8 cellular contexts compared by ENCODE assay signal in genomic region chr3:155701882-155702465, GRCh38. TPM values are rescaled to one million over a fixed set of nuclear protein-coding genes. Genes with fewer than 3 reads are reported as not detected.
A peak's percentile ranks its signal among the peaks of the same experiment; 100 is the strongest.
DNase-seq lines count a peak whose midpoint lies in the region; ATAC-seq, FAIRE-seq and TF ChIP-seq lines count a peak whose summit lies in the region.

No MANE protein-coding gene starts in this region.

- ATAC-seq in omental fat pad (ENCODE audit: low FRiP score) = peak; percentile 44
- ATAC-seq in GM21825 (IDR thresholded peaks at IDR 0.05; ENCODE audit: unreplicated experiment) = no peak

- CTCF ChIA-PET in SK-N-SH (lab: Yijun Ruan, JAX) = interaction anchor here (0.5 to 6.6 kb wide), 59 partner anchors 9 to 944 kb away, joined by 3 to 124 read pairs (median 4); partner anchors contain the start of genes C3orf33 and GMPS

- H3K79me2 ChIP-seq in SK-N-SH (ENCODE audit: insufficient read depth) = no peaks in the 10 kb centered on the region

- no peaks in the 10 kb centered on the region for H3K9me3 ChIP-seq in SK-N-SH

- no peak overlapping the region for H2AFZ ChIP-seq in SK-N-SH (ENCODE audit: low read depth)

- H3K36me3 ChIP-seq in SK-N-SH (replicated peaks in 1 of 2; ENCODE audit: control insufficient read depth in 1 of 2, insufficient read depth in 2 of 2, low read length in 1 of 2) = no peaks in the 10 kb centered on the region

- 23% methylated on average over 5 of the region's 5 CpGs for WGBS in SK-N-SH (ENCODE audit: low lambda C conversion rate)

- H3K9ac ChIP-seq in SK-N-SH = no peak overlapping the region

- peaks cover 0 to 3% of the 10 kb centered on the region in 2 experiments; a peak in 2 of 4 replicates for H3K4me1 ChIP-seq in SK-N-SH (ENCODE audit: control insufficient read depth in 1 of 2, insufficient read depth in 2 of 2, low read depth in 1 of 2, low read length in 1 of 2)

- H4K20me1 ChIP-seq in SK-N-SH (ENCODE audit: insufficient read depth) = no peaks in the 10 kb centered on the region

- POLR2A ChIA-PET in SK-N-SH (lab: Yijun Ruan, JAX) = no interaction called here

- no peak for TF ChIP-seq POLR2A in H54 (IDR thresholded peaks at IDR 0.05; ENCODE audit: low read depth, low read length)

- peak; percentile 90 for FAIRE-seq in H54 (lab: Jason Lieb, UNC)

- no peaks in the 10 kb centered on the region for H3F3A ChIP-seq in SK-N-SH (replicated peaks; ENCODE audit: insufficient read depth)

- peak; percentile 82 for TF ChIP-seq RAD21 in SK-N-SH (IDR thresholded peaks at IDR 0.05; ENCODE audit: low read length)

- no peak overlapping the region for H3K4me2 ChIP-seq in SK-N-SH

- peak; percentile 78 for DNase-seq in DMS53 (lab: John Stamatoyannopoulos, UW)
- DNase-seq in H54 (ENCODE audit: insufficient read length, low spot score) = no peak
- peak; percentile 46 for DNase-seq in NCI-H128 (lab: John Stamatoyannopoulos, UW; ENCODE audit: unreplicated experiment)
- DNase-seq in SK-N-SH = peak; percentile 43
- peak; percentile 85 for DNase-seq in fibroblast of peridontal ligament (ENCODE audit: extremely low read depth)
- DNase-seq in omental fat pad (ENCODE audit: low spot score) = no peak
- DNase-seq in activated CD4-positive, CD25-positive, alpha-beta regulatory T cell treated with anti-CD3 and anti-CD28 coated beads, Interleukin-2, amount 50 U/mL, for 72 hours = no peak

- no peak overlapping the region for H3K27ac ChIP-seq in SK-N-SH (ENCODE audit: low read depth in 2 of 2, low read length in 1 of 2)

- H3K27me3 ChIP-seq in SK-N-SH (ENCODE audit: insufficient read depth) = no peaks in the 10 kb centered on the region

- H3K4me3 ChIP-seq in SK-N-SH (ENCODE audit: low read depth in 2 of 2, low read length in 1 of 2) = no peak overlapping the region; a peak in 1 of 4 replicates

- TF ChIP-seq CTCF in SK-N-SH (IDR thresholded peaks at IDR 0.05) (peak; percentile 82), omental fat pad (IDR thresholded peaks at IDR 0.05) (peak in 1 of 3 donors; percentile 36)

- no peaks in the 10 kb centered on the region for H3K9me2 ChIP-seq in SK-N-SH

- no peak for TF ChIP-seq EP300 in SK-N-SH (IDR thresholded peaks at IDR 0.05; ENCODE audit: borderline replicate concordance in 1 of 2, low read depth in 1 of 2, low read length in 1 of 2)

TF ChIP-seq in SK-N-SH, 30 proteins besides CTCF, POLR2A, EP300 and RAD21:
- TF ChIP-seq TCF12 (IDR thresholded peaks at IDR 0.05) (no peak), SMC3 (IDR thresholded peaks at IDR 0.05; ENCODE audit: low read depth, low read length) (peak; percentile 52), NRF1 (IDR thresholded peaks at IDR 0.05; ENCODE audit: low read depth, low read length) (0 out of 2 replicates have a peak, but pooled peaks have one; percentile 1)

RNA-seq across cellular contexts. Expression of gene PLCH1, which starts 42.9 kb away (rescaled TPM):
- polyA plus RNA-seq in SK-N-SH (2012; rRNA removed) = 0.08 and 0.26 TPM in 2 replicates
- 0.10 and 0.13 TPM in 2 replicates for polyA plus RNA-seq in SK-N-SH (2012; cell fraction: cytosol; rRNA removed)
- 0.15 and 0.23 TPM in 2 replicates for polyA plus RNA-seq in SK-N-SH (2012; cell fraction: nucleus; rRNA removed)
- total RNA-seq in omental fat pad = 1 to 10 TPM in 1 of 4 donors, under 1 TPM in 3; 0.12 to 3.2 (median 0.23) TPM

Comparison
In these comparisons a context has a peak if more than half of its experiments do, and no peak if none do; other contexts are left out.
1. DNase-seq: peak in DMS53 (single experiment), NCI-H128 (single experiment), SK-N-SH (single experiment) and fibroblast of peridontal ligament (single experiment); none in H54 (single experiment), omental fat pad (single experiment) and activated CD4-positive, CD25-positive, alpha-beta regulatory T cell treated with anti-CD3 and anti-CD28 coated beads, Interleukin-2, amount 50 U/mL, for 72 hours (single experiment).